In genomic region chr3:43394071-43394501, GRCh38 we compare ENCODE assay signal across 10 cellular contexts.
DNase-seq lines count a peak whose midpoint lies in the region; ATAC-seq and TF ChIP-seq lines count a peak whose summit lies in the region.
"Had no signal": no experiment of that assay in that cellular context is flagged by ENCODE, and none has a peak within 500 bp of the region (broad histone marks: within the 10 kb centered on the region; RNA-seq: fewer than 3 reads in every experiment).

No MANE protein-coding gene starts in this region.

- peak overlapping the region in 1 of 10 donors; percentile 3 for H3K4me3 Mint-ChIP-seq in naive thymus-derived CD8-positive, alpha-beta T cell

- H3K27me3 Mint-ChIP-seq in naive thymus-derived CD8-positive, alpha-beta T cell = no peaks in the 10 kb centered on the region

- TF ChIP-seq CTCF in fibroblast of villous mesenchyme (IDR thresholded peaks at IDR 0.05; ENCODE audit: insufficient read depth, low read depth, low read length) = no peak

- no peak overlapping the region for H3K4me3 ChIP-seq in fibroblast of villous mesenchyme (ENCODE audit: low read depth, low read length)
- H3K4me3 ChIP-seq: A549 had no signal

- H3K9me3 Mint-ChIP-seq in naive thymus-derived CD8-positive, alpha-beta T cell = peaks cover 0 to 21% (median 0%) of the 10 kb centered on the region in 9 donors

- H3K36me3 Mint-ChIP-seq in naive thymus-derived CD8-positive, alpha-beta T cell = no peaks in the 10 kb centered on the region

- peak; percentile 84 for DNase-seq in Right ventricle myocardium inferior (ENCODE audit: missing footprints)
- no peak for DNase-seq in cardiac septum (ENCODE audit: low spot score)
- DNase-seq in fibroblast of villous mesenchyme (ENCODE audit: low read depth) = peak; percentile 69
- no peak for DNase-seq in naive thymus-derived CD8-positive, alpha-beta T cell
- no peak for DNase-seq in NCI-H146 (lab: John Stamatoyannopoulos, UW)
- no peak for DNase-seq in D341Med (ENCODE audit: low spot score)
- DNase-seq: HCEC 1CT had no signal

- intact Hi-C loops in Right ventricle myocardium inferior (cut with DNase I) = no loop called here
- intact Hi-C loops in cardiac septum (cut with DNase I) = loop anchor here (5.0 kb wide), 3 partner anchors 83 to 147 kb away; partner anchors contain the start of gene SNRK

- H3K27ac Mint-ChIP-seq in naive thymus-derived CD8-positive, alpha-beta T cell = peak overlapping the region in 9 of 10 donors; percentile 6 to 95 (median 61)

- peaks cover 25 to 52% (median 40%) of the 10 kb centered on the region in 4 donors for H3K4me1 Mint-ChIP-seq in naive thymus-derived CD8-positive, alpha-beta T cell

- POLR2A ChIA-PET in naive thymus-derived CD8-positive, alpha-beta T cell (lab: Charles Lee) = no interaction called here

- ATAC-seq in Right ventricle myocardium inferior = peak; percentile 78
- no peak for ATAC-seq in naive thymus-derived CD8-positive, alpha-beta T cell
- no peak for ATAC-seq in GM19328 (IDR thresholded peaks at IDR 0.05; ENCODE audit: unreplicated experiment)
- no peak for ATAC-seq in HG02642 (IDR thresholded peaks at IDR 0.05; ENCODE audit: poor library complexity, unreplicated experiment)
- ATAC-seq: A549 had no signal

Comparison
In these comparisons a context has a peak if more than half of its experiments do, and no peak if none do; other contexts are left out.
1. DNase-seq: peak in Right ventricle myocardium inferior (single experiment) and fibroblast of villous mesenchyme (single experiment); none in cardiac septum (single experiment), naive thymus-derived CD8-positive, alpha-beta T cell (0 of 10), NCI-H146 (single experiment) and D341Med (single experiment).